In the genomic region with DNA sequence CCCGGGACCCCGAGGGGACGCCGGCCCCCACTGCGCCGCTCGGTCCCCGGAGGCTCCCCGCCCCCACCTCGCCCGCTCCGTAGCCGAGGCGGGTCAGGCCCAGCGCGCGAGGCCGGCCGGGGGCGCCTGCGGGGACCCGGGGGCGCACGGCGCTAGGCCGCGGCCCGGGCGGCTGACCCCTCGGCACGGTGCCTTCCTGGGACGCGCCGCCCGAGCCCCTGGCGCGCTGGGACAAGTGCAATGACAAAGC, we compare ENCODE assay signal across 8 cellular contexts. TPM values are rescaled to one million over a fixed set of nuclear protein-coding genes. Genes with fewer than 3 reads are reported as not detected.
A peak's percentile ranks its signal among the peaks of the same experiment; 100 is the strongest.
DNase-seq lines count a peak whose midpoint lies in the region; TF ChIP-seq lines count a peak whose summit lies in the region.

No MANE protein-coding gene starts in this region.

- H3K9me3 ChIP-seq in tibial nerve, result no peaks in the 10 kb centered on the region

- 1% methylated on average over 17 of the region's 37 CpGs; no CpG with 5 or more reads in 1 of the 2 donors for WGBS in tibial nerve, 2 donors

- peak; percentile 68 for DNase-seq in activated CD8-positive, alpha-beta memory T cell treated with anti-CD3 and anti-CD28 coated beads, Interleukin-2, amount 50 U/mL, for 48 hours
- no peak for DNase-seq in activated CD8-positive, alpha-beta memory T cell treated with anti-CD3 and anti-CD28 coated beads for 24 hours
- DNase-seq in iPS-NIHi11 (ENCODE audit: low spot score) (peak; percentile 62), tibial nerve (ENCODE audit: low spot score in 2 of 2) (no peak), SK-N-DZ (ENCODE audit: low spot score) (no peak), NCI-H2029 (lab: John Stamatoyannopoulos, UW) (no peak), NCI-H1092 (lab: John Stamatoyannopoulos, UW) (no peak)

- peaks cover 0 to 72% (median 52%) of the 10 kb centered on the region in 4 donors for H3K4me1 ChIP-seq in tibial nerve

- TF ChIP-seq CTCF in VCaP (conservative IDR thresholded peaks at IDR 0.05) (no peak), tibial nerve (IDR thresholded peaks at IDR 0.05) (peak in 1 of 5 experiments; percentile 11)

- peak overlapping the region; percentile 75 to 97 (median 86) for H3K4me3 ChIP-seq in tibial nerve

- H3K27ac ChIP-seq in VCaP (peak overlapping the region; percentile 96), tibial nerve (peak overlapping the region; percentile 87 to 100 (median 99))

- TF ChIP-seq EP300 in tibial nerve (IDR thresholded peaks at IDR 0.05), result no peak

- no peaks in the 10 kb centered on the region for H3K27me3 ChIP-seq in tibial nerve

- H3K36me3 ChIP-seq in tibial nerve, result no peaks in the 10 kb centered on the region

- TF ChIP-seq POLR2A in tibial nerve (IDR thresholded peaks at IDR 0.05), result no peak

RNA-seq across cellular contexts. Expression of a gene that starts 1.2 kb away (rescaled TPM):
- 10 to 100 TPM; 23.7 to 36.8 (median 30.4) TPM for total RNA-seq in tibial nerve
- polyA plus RNA-seq in SK-N-DZ (2014; cell fraction: cytosol; rRNA removed), result 2.2 and 4.8 TPM in 2 replicates
- 2.2 and 2.7 TPM in 2 replicates for polyA plus RNA-seq in SK-N-DZ (2014; cell fraction: nucleus; rRNA removed)

Comparison
In these comparisons a context has a peak if more than half of its experiments do, and no peak if none do; other contexts are left out.
1. DNase-seq: peak in activated CD8-positive, alpha-beta memory T cell treated with anti-CD3 and anti-CD28 coated beads, Interleukin-2, amount 50 U/mL, for 48 hours (single experiment) and iPS-NIHi11 (single experiment); none in activated CD8-positive, alpha-beta memory T cell treated with anti-CD3 and anti-CD28 coated beads for 24 hours (single experiment), tibial nerve (0 of 2), SK-N-DZ (single experiment), NCI-H2029 (single experiment) and NCI-H1092 (single experiment).